ENCODE assay signal across 13 cellular contexts in genomic region chr9:87405677-87406544, GRCh38.
DNase-seq lines count a peak whose midpoint lies in the region; ATAC-seq lines count a peak whose summit lies in the region.
"Had no signal": no experiment of that assay in that cellular context is flagged by ENCODE, and none has a peak within 500 bp of the region (broad histone marks: within the 10 kb centered on the region; RNA-seq: fewer than 3 reads in every experiment).

No MANE protein-coding gene starts in this region.

- peak overlapping the region; percentile 39 for H2BK5ac ChIP-seq in mesenchymal stem cell (ENCODE audit: low read depth, low read length, poor library complexity, severe bottlenecking)

- H3K79me1 ChIP-seq in mesenchymal stem cell (replicated peaks; ENCODE audit: low read length, poor library complexity, severe bottlenecking): no peaks in the 10 kb centered on the region

- H3K9me3 ChIP-seq in HUES64 (ENCODE audit: insufficient read depth, low read depth, low read length) (no peaks in the 10 kb centered on the region), ectodermal cell (ENCODE audit: control insufficient read depth, low read length) (no peaks in the 10 kb centered on the region), mesenchymal stem cell (ENCODE audit: control insufficient read depth, low read length) (no peaks in the 10 kb centered on the region)
- H3K9me3 ChIP-seq: thyroid gland had no signal

- WGBS in HUES64: 39% methylated on average over 3 of the region's 3 CpGs
- WGBS in ectodermal cell, 2 experiments: 0 to 21% methylated on average over 1 to 3 of the region's 3 CpGs
- 83% methylated on average over 1 of the region's 3 CpGs for WGBS in mesenchymal stem cell

- H3K18ac ChIP-seq in mesenchymal stem cell (ENCODE audit: low read depth in 1 of 2, low read length in 2 of 2): no peak overlapping the region

- no peaks in the 10 kb centered on the region for H3K36me3 ChIP-seq in HUES64 (ENCODE audit: insufficient read depth, low read length)
- no peaks in the 10 kb centered on the region for H3K36me3 ChIP-seq in ectodermal cell (ENCODE audit: control insufficient read depth, insufficient read depth, low read length)
- H3K36me3 ChIP-seq in mesenchymal stem cell (ENCODE audit: control insufficient read depth in 1 of 2, insufficient read depth in 2 of 2, low read depth in 1 of 2, low read length in 2 of 2): no peaks in the 10 kb centered on the region
- H3K36me3 ChIP-seq: thyroid gland had no signal

- DNase-seq in Ammon's horn (ENCODE audit: low spot score) (peak; percentile 31), mesenchymal stem cell (no peak), H4 (ENCODE audit: low spot score) (no peak)
- DNase-seq: anterior cingulate cortex, NCI-H1105 treated with DMSO at 0.1 percent for 48 hours, posterior cingulate gyrus had no signal

- H3K4me3 ChIP-seq in HUES64 (ENCODE audit: low read length) (peak overlapping the region; percentile 20), ectodermal cell (ENCODE audit: insufficient read depth, low read depth, low read length) (no peak overlapping the region), mesenchymal stem cell (ENCODE audit: insufficient read depth in 1 of 2, low read depth in 1 of 2, low read length in 2 of 2) (no peak overlapping the region)
- H3K4me3 ChIP-seq: thyroid gland had no signal

- no peak overlapping the region for H2BK120ac ChIP-seq in mesenchymal stem cell (ENCODE audit: low read depth, low read length)

- ATAC-seq in GM19467 (IDR thresholded peaks at IDR 0.05; ENCODE audit: unreplicated experiment): no peak
- no peak for ATAC-seq in GM21515 (IDR thresholded peaks at IDR 0.05; ENCODE audit: unreplicated experiment)
- no peak for ATAC-seq in GM18907 (IDR thresholded peaks at IDR 0.05; ENCODE audit: unreplicated experiment)

- no peak overlapping the region for H4K8ac ChIP-seq in mesenchymal stem cell (ENCODE audit: low read length)

- peaks cover 71% of the 10 kb centered on the region for H3K4me1 ChIP-seq in HUES64 (ENCODE audit: insufficient read depth, low read length)
- H3K4me1 ChIP-seq in ectodermal cell (ENCODE audit: control insufficient read depth, insufficient read depth, low read length): peaks cover 15% of the 10 kb centered on the region
- H3K4me1 ChIP-seq in mesenchymal stem cell (ENCODE audit: control insufficient read depth, insufficient read depth, low read depth, low read length): peaks cover 12% of the 10 kb centered on the region

- peak overlapping the region; percentile 26 for H3K9ac ChIP-seq in HUES64 (ENCODE audit: low read depth, low read length)
- H3K9ac ChIP-seq in mesenchymal stem cell (ENCODE audit: low read length): no peak overlapping the region

- H3K4me2 ChIP-seq in mesenchymal stem cell (ENCODE audit: low read length, poor library complexity, severe bottlenecking): no peak overlapping the region

- no peak overlapping the region for H4K91ac ChIP-seq in mesenchymal stem cell (ENCODE audit: low read length)

- H2AFZ ChIP-seq in mesenchymal stem cell (ENCODE audit: low read depth, low read length): no peak overlapping the region

- H2BK15ac ChIP-seq in mesenchymal stem cell (ENCODE audit: low read depth, poor library complexity, severe bottlenecking): no peak overlapping the region

- no peak overlapping the region for H3K14ac ChIP-seq in mesenchymal stem cell (ENCODE audit: low read length in 2 of 2)

- H3K23ac ChIP-seq in mesenchymal stem cell (ENCODE audit: low read length in 2 of 2): no peak overlapping the region

- no peak overlapping the region for H2AK5ac ChIP-seq in mesenchymal stem cell (ENCODE audit: low read length, severe bottlenecking)

- no peak overlapping the region for H2BK12ac ChIP-seq in mesenchymal stem cell (ENCODE audit: low read length in 2 of 2)

- H3K27me3 ChIP-seq in HUES64 (ENCODE audit: insufficient read depth, low read length): peaks cover 5% of the 10 kb centered on the region; the same call in 1 of the 2 replicates
- H3K27me3 ChIP-seq in ectodermal cell (ENCODE audit: control insufficient read depth, insufficient read depth, low read length, poor library complexity, severe bottlenecking): peaks cover 17% of the 10 kb centered on the region
- peaks cover 0 to 5% of the 10 kb centered on the region in 2 experiments for H3K27me3 ChIP-seq in mesenchymal stem cell (ENCODE audit: control insufficient read depth in 1 of 2, insufficient read depth in 1 of 2, low read length in 2 of 2)
- H3K27me3 ChIP-seq: thyroid gland had no signal

- H3K27ac ChIP-seq in HUES64 (ENCODE audit: low read depth, low read length) (peak overlapping the region; percentile 85), ectodermal cell (ENCODE audit: insufficient read depth, low read depth, low read length, poor library complexity, severe bottlenecking) (peak overlapping the region; percentile 26), mesenchymal stem cell (ENCODE audit: low read length, poor library complexity, severe bottlenecking) (peak overlapping the region; percentile 82)
- H3K27ac ChIP-seq: epithelial cell of prostate, thyroid gland had no signal

- H3K4ac ChIP-seq in mesenchymal stem cell (ENCODE audit: low read depth in 1 of 2, low read length in 2 of 2): no peak overlapping the region

Comparison
In these comparisons a context has a peak if more than half of its experiments do, and no peak if none do; other contexts are left out.
1. H3K27ac ChIP-seq: peak in every context shown above with its lines; median percentile 85 in HUES64; 82 in mesenchymal stem cell; 26 in ectodermal cell.